ENCODE assay signal across 23 cellular contexts in the genomic region with DNA sequence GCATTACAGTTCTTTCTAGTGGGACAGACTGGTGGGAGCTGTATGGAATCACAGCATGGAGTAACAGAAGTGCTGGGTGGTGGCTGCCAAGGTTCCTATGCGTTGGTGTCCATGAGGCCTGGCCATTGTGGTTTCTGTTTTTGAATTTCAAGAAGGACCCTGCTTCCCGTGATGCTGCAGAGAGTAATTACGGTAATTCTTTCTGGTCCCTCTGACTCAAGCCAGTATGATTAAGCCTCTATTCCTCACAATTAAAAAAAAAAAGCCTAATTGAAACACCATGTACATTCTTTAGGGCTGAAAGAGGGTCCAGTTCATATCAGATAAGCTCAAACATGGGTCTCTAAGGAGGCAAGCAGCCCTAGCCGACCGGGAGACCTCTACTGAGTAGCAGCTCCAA.
"Had no signal": no experiment of that assay in that cellular context is flagged by ENCODE, and none has a peak within 500 bp of the region (broad histone marks: within the 10 kb centered on the region; RNA-seq: fewer than 3 reads in every experiment).

No MANE protein-coding gene starts in this region.

- DNase-seq: activated CD4-positive, alpha-beta T cell treated with anti-CD3 and anti-CD28 coated beads for 36 hours; activated CD4-positive, alpha-beta T cell treated with anti-CD3 and anti-CD28 coated beads, Interleukin-2, amount 50 U/mL, for 1 hour; activated CD4-positive, CD25-positive, alpha-beta regulatory T cell; activated CD8-positive, alpha-beta memory T cell treated with anti-CD3 and anti-CD28 coated beads, Interleukin-2, amount 50 U/mL, for 48 hours; activated CD8-positive, alpha-beta T cell treated with anti-CD3 and anti-CD28 coated beads for 36 hours; activated naive CD4-positive, alpha-beta T cell treated with anti-CD3 and anti-CD28 coated beads, Interleukin-2, amount 50 U/mL, for 16 hours; activated naive CD8-positive, alpha-beta T cell treated with anti-CD3 and anti-CD28 coated beads, Interleukin-2, amount 10 ng/mL, durations not matched to agents 7 days and 5 days; activated T-cell treated with anti-CD3 and anti-CD28 coated beads, Interleukin-2, amount 50 U/mL, for 1 hour; brain microvascular endothelial cell; Karpas-422; MM.1S; NCI-H1105; NCI-H1436 treated with DMSO at 0.1 percent for 48 hours; NCI-H187 treated with DMSO at 0.1 percent for 48 hours; NCI-H2081 treated with DMSO at 0.1 percent for 48 hours; NCI-H446; NCI-H524; Peyer's patch; SHP77; T-helper 17 cell; T-helper 9 cell had no signal

- H3K27ac Mint-ChIP-seq: activated CD4-positive, alpha-beta T cell treated with anti-CD3 and anti-CD28 coated beads for 36 hours; activated CD8-positive, alpha-beta T cell treated with anti-CD3 and anti-CD28 coated beads for 36 hours; activated naive CD8-positive, alpha-beta T cell treated with anti-CD3 and anti-CD28 coated beads, Interleukin-2, amount 10 ng/mL, durations not matched to agents 7 days and 5 days; T-helper 17 cell had no signal

- H3K27ac ChIP-seq: ascending aorta, brain microvascular endothelial cell, cardiac muscle cell, Peyer's patch had no signal

- H3K4me3 Mint-ChIP-seq: activated CD4-positive, alpha-beta T cell treated with anti-CD3 and anti-CD28 coated beads for 36 hours; activated CD8-positive, alpha-beta T cell treated with anti-CD3 and anti-CD28 coated beads for 36 hours; activated naive CD8-positive, alpha-beta T cell treated with anti-CD3 and anti-CD28 coated beads, Interleukin-2, amount 10 ng/mL, durations not matched to agents 7 days and 5 days; T-helper 17 cell had no signal

- H3K9me3 Mint-ChIP-seq: activated CD8-positive, alpha-beta T cell treated with anti-CD3 and anti-CD28 coated beads for 36 hours; activated naive CD8-positive, alpha-beta T cell treated with anti-CD3 and anti-CD28 coated beads, Interleukin-2, amount 10 ng/mL, durations not matched to agents 7 days and 5 days had no signal

- H3K4me1 Mint-ChIP-seq: activated CD4-positive, alpha-beta T cell treated with anti-CD3 and anti-CD28 coated beads for 36 hours; activated naive CD8-positive, alpha-beta T cell treated with anti-CD3 and anti-CD28 coated beads, Interleukin-2, amount 10 ng/mL, durations not matched to agents 7 days and 5 days; T-helper 17 cell had no signal

- H3K36me3 ChIP-seq: ascending aorta, brain microvascular endothelial cell, cardiac muscle cell, Peyer's patch had no signal

- H3K4me1 ChIP-seq: ascending aorta, Peyer's patch had no signal

- H3K4me3 ChIP-seq: ascending aorta, cardiac muscle cell, Peyer's patch had no signal

- ATAC-seq: activated CD4-positive, alpha-beta T cell treated with anti-CD3 and anti-CD28 coated beads for 36 hours; activated CD8-positive, alpha-beta T cell treated with anti-CD3 and anti-CD28 coated beads for 36 hours; T-helper 17 cell had no signal

- H3K27me3 ChIP-seq: ascending aorta, brain microvascular endothelial cell, cardiac muscle cell, Peyer's patch had no signal

- H3K9me3 ChIP-seq: ascending aorta, Peyer's patch had no signal

- H3K36me3 Mint-ChIP-seq: activated naive CD8-positive, alpha-beta T cell treated with anti-CD3 and anti-CD28 coated beads, Interleukin-2, amount 10 ng/mL, durations not matched to agents 7 days and 5 days had no signal
